In genomic region chr17:43468746-43469544, GRCh38 we compare ENCODE assay signal across 12 cellular contexts. TPM values are rescaled to one million over a fixed set of nuclear protein-coding genes. Genes with fewer than 3 reads are reported as not detected.
DNase-seq lines count a peak whose midpoint lies in the region; TF ChIP-seq lines count a peak whose summit lies in the region.
"Had no signal": no experiment of that assay in that cellular context is flagged by ENCODE, and none has a peak within 500 bp of the region (broad histone marks: within the 10 kb centered on the region; RNA-seq: fewer than 3 reads in every experiment).

No MANE protein-coding gene starts in this region.

- H3K36me3 ChIP-seq in Karpas-422 (ENCODE audit: insufficient read depth, low read length), result no peaks in the 10 kb centered on the region

- no peaks in the 10 kb centered on the region for H3K4me1 ChIP-seq in Karpas-422 (ENCODE audit: low read length)

- H3K27me3 Mint-ChIP-seq in activated T-helper 2 cell treated with anti-CD3 and anti-CD28 coated beads, Interferon-gamma antibody, Interleukin-2, Interleukin-4, amounts not matched to agents 10 μg/mL and 5 μg/mL and 100 μg/mL, durations not matched to agents 14 hours and 24 hours and 36 hours (ENCODE audit: low read depth), result peaks cover 8% of the 10 kb centered on the region
- H3K27me3 Mint-ChIP-seq in mesothelial cell of epicardium (ENCODE audit: low read depth), result peaks cover 10% of the 10 kb centered on the region

- DNase-seq in AG09309 (ENCODE audit: low read depth), result peak; percentile 72
- DNase-seq in Karpas-422, result peak; percentile 37
- DNase-seq in amniotic stem cell (lab: John Stamatoyannopoulos, UW), result peak; percentile 67
- DNase-seq in kidney tubule cell (ENCODE audit: low spot score), result peak; percentile 95
- DNase-seq in NCI-H2227 treated with DMSO at 0.1 percent for 48 hours (lab: John Stamatoyannopoulos, UW), result no peak
- no peak for DNase-seq in activated T-helper 2 cell treated with anti-CD3 and anti-CD28 coated beads, Interferon-gamma antibody, Interleukin-2, Interleukin-4, amounts not matched to agents 10 μg/mL and 5 μg/mL and 100 μg/mL, durations not matched to agents 14 hours and 24 hours and 36 hours (ENCODE audit: low spot score)
- DNase-seq in activated T-cell treated with anti-CD3 and anti-CD28 coated beads, Interleukin-2, amount 50 U/mL, for 48 hours, result no peak
- no peak for DNase-seq in mesothelial cell of epicardium (ENCODE audit: low spot score in 2 of 2, unreplicated experiment in 2 of 2)
- DNase-seq: DMS153; effector CD4-positive, alpha-beta T cell; natural killer cell had no signal

- no peak overlapping the region for H3K27ac ChIP-seq in Karpas-422 (ENCODE audit: low read length)
- H3K27ac ChIP-seq: HL-60 had no signal

- H3K4me1 Mint-ChIP-seq in activated T-helper 2 cell treated with anti-CD3 and anti-CD28 coated beads, Interferon-gamma antibody, Interleukin-2, Interleukin-4, amounts not matched to agents 10 μg/mL and 5 μg/mL and 100 μg/mL, durations not matched to agents 14 hours and 24 hours and 36 hours (ENCODE audit: low read depth), result peaks cover 5% of the 10 kb centered on the region
- peaks cover 18% of the 10 kb centered on the region for H3K4me1 Mint-ChIP-seq in mesothelial cell of epicardium
- H3K4me1 Mint-ChIP-seq: natural killer cell had no signal

- H3K4me3 Mint-ChIP-seq in activated T-helper 2 cell treated with anti-CD3 and anti-CD28 coated beads, Interferon-gamma antibody, Interleukin-2, Interleukin-4, amounts not matched to agents 10 μg/mL and 5 μg/mL and 100 μg/mL, durations not matched to agents 14 hours and 24 hours and 36 hours (ENCODE audit: low read depth), result no peak overlapping the region
- no peak overlapping the region for H3K4me3 Mint-ChIP-seq in mesothelial cell of epicardium
- H3K4me3 Mint-ChIP-seq: natural killer cell had no signal

- no peak overlapping the region for H3K27ac Mint-ChIP-seq in activated T-helper 2 cell treated with anti-CD3 and anti-CD28 coated beads, Interferon-gamma antibody, Interleukin-2, Interleukin-4, amounts not matched to agents 10 μg/mL and 5 μg/mL and 100 μg/mL, durations not matched to agents 14 hours and 24 hours and 36 hours
- H3K27ac Mint-ChIP-seq in mesothelial cell of epicardium, result no peak overlapping the region
- H3K27ac Mint-ChIP-seq: natural killer cell had no signal

- no peaks in the 10 kb centered on the region for H3K9me2 ChIP-seq in Karpas-422 (replicated peaks; ENCODE audit: insufficient read depth, low read length)

- H3K36me3 Mint-ChIP-seq in activated T-helper 2 cell treated with anti-CD3 and anti-CD28 coated beads, Interferon-gamma antibody, Interleukin-2, Interleukin-4, amounts not matched to agents 10 μg/mL and 5 μg/mL and 100 μg/mL, durations not matched to agents 14 hours and 24 hours and 36 hours (ENCODE audit: low read depth), result no peaks in the 10 kb centered on the region
- H3K36me3 Mint-ChIP-seq in mesothelial cell of epicardium, result no peaks in the 10 kb centered on the region
- H3K36me3 Mint-ChIP-seq: natural killer cell had no signal

- no peak overlapping the region for H3K9ac ChIP-seq in Karpas-422 (ENCODE audit: low read length)

- no peaks in the 10 kb centered on the region for H4K20me1 ChIP-seq in Karpas-422 (ENCODE audit: insufficient read depth, low read depth, low read length)

- H3K9me3 ChIP-seq in Karpas-422 (ENCODE audit: low read length), result no peaks in the 10 kb centered on the region

- TF ChIP-seq CTCF in AG09309 (IDR thresholded peaks at IDR 0.05; ENCODE audit: control insufficient read depth, insufficient read depth, low read depth, low read length, missing control alignments) (no peak), mesothelial cell of epicardium (IDR thresholded peaks at IDR 0.05; ENCODE audit: unreplicated experiment) (no peak)

- H3K27me3 ChIP-seq in Karpas-422 (ENCODE audit: low read length), result no peaks in the 10 kb centered on the region

- intact Hi-C loops in activated T-helper 2 cell treated with anti-CD3 and anti-CD28 coated beads, Interferon-gamma antibody, Interleukin-2, Interleukin-4, amounts not matched to agents 10 μg/mL and 5 μg/mL and 100 μg/mL, durations not matched to agents 14 hours and 24 hours and 36 hours (cut with micrococcal nuclease), result no loop called here

- H2AFZ ChIP-seq in Karpas-422 (ENCODE audit: low read length), result no peak overlapping the region

- H3K79me2 ChIP-seq in Karpas-422 (ENCODE audit: low read length), result no peaks in the 10 kb centered on the region

- no peaks in the 10 kb centered on the region for H3K9me3 Mint-ChIP-seq in activated T-helper 2 cell treated with anti-CD3 and anti-CD28 coated beads, Interferon-gamma antibody, Interleukin-2, Interleukin-4, amounts not matched to agents 10 μg/mL and 5 μg/mL and 100 μg/mL, durations not matched to agents 14 hours and 24 hours and 36 hours
- H3K9me3 Mint-ChIP-seq in mesothelial cell of epicardium, result no peaks in the 10 kb centered on the region
- H3K9me3 Mint-ChIP-seq: natural killer cell had no signal

- H3K4me2 ChIP-seq in Karpas-422 (ENCODE audit: low read depth, low read length, poor library complexity, severe bottlenecking), result no peak overlapping the region

- H3K4me3 ChIP-seq in AG09309 (ENCODE audit: control insufficient read depth, low read depth, low read length) (no peak overlapping the region), Karpas-422 (ENCODE audit: low read length) (no peak overlapping the region)

RNA-seq across cellular contexts. Expression of gene DHX8, which starts 14.8 kb away (rescaled TPM):
- total RNA-seq in Karpas-422 (2014; rRNA removed; shearing (Covaris generic); ENCODE audit: low replicate concordance), result 23.7 and 34.9 TPM in 2 replicates
- 53.2 and 56.8 TPM in 2 replicates for total RNA-seq in activated T-helper 2 cell treated with anti-CD3 and anti-CD28 coated beads, Interferon-gamma antibody, Interleukin-2, Interleukin-4, amounts not matched to agents 10 μg/mL and 5 μg/mL and 100 μg/mL, durations not matched to agents 14 hours and 24 hours and 36 hours
- total RNA-seq in mesothelial cell of epicardium, result 64.4 to 71.9 TPM (median 68.6 TPM) in 3 replicates

Comparison
In these comparisons a context has a peak if more than half of its experiments do, and no peak if none do; other contexts are left out.
1. DNase-seq: peak in AG09309 (single experiment), Karpas-422 (single experiment), amniotic stem cell (single experiment) and kidney tubule cell (single experiment); none in NCI-H2227 treated with DMSO at 0.1 percent for 48 hours (single experiment), activated T-helper 2 cell treated with anti-CD3 and anti-CD28 coated beads, Interferon-gamma antibody, Interleukin-2, Interleukin-4, amounts not matched to agents 10 μg/mL and 5 μg/mL and 100 μg/mL, durations not matched to agents 14 hours and 24 hours and 36 hours (single experiment), activated T-cell treated with anti-CD3 and anti-CD28 coated beads, Interleukin-2, amount 50 U/mL, for 48 hours (0 of 2) and mesothelial cell of epicardium (0 of 2).